1 cellular context compared by ENCODE assay signal in the genomic region with DNA sequence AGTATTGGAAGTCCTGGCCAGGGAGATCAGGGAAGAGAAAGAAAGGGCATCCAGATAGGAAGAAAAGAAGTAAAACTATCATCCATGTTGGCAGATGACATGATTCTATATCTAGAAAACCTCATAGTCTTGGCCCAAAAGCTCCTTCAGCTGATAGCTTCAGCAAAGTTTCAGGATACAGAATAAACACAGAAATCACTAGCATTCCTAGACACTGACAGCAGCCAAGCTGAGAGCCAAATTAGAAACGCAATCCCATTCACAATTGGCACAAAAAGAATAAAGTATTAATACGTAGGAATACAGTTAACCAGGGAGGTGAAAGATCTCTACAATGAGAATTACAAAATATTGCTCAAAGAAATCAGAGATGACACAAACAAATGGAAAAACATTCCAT.
TF ChIP-seq lines count a peak whose summit lies in the region.

No MANE protein-coding gene starts in this region.

TF ChIP-seq in IMR-90, 13 proteins besides CTCF, POLR2A, EP300 and RAD21:
- TF ChIP-seq FOS (IDR thresholded peaks at IDR 0.05; ENCODE audit: low read depth, low read length) (no peak), CEBPB (IDR thresholded peaks at IDR 0.05; ENCODE audit: low read depth, low read length) (peak; percentile 22; the same call in 1 of the 2 replicates)
